Comparison of ENCODE assay signal across 20 cellular contexts in the genomic region with DNA sequence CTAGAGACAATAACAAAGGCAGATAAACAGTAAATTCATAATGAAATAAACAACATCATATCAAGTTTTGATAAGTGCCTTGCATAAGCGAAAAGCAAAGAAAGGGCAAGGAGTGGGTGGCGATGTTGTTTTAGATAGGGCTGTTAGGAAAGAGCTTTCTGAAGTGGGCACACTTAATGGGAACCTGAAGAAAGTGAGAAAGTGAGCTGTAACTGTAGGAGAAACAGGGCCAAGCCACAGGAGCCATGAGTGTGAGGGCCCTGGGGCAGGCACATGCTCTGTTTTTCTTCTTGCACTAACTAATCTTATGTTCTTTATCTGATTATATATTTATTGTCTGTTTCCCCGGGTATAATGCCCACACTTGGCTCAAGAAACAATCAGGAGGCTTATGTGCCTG.
DNase-seq lines count a peak whose midpoint lies in the region; ATAC-seq and TF ChIP-seq lines count a peak whose summit lies in the region.
"Had no signal": no experiment of that assay in that cellular context is flagged by ENCODE, and none has a peak within 500 bp of the region (broad histone marks: within the 10 kb centered on the region; RNA-seq: fewer than 3 reads in every experiment).

No MANE protein-coding gene starts in this region.

- no peaks in the 10 kb centered on the region for H3K36me3 ChIP-seq in thyroid gland
- H3K36me3 ChIP-seq: BLaER1 treated with 17β-estradiol and CSF1 and Interleukin-3, amounts not matched to agents 10 nM and 100 nM; HAP-1 had no signal

- peak overlapping the region in 1 of 3 donors; percentile 12 for H3K27ac ChIP-seq in thyroid gland
- H3K27ac ChIP-seq: BLaER1 treated with 17β-estradiol and CSF1 and Interleukin-3, amounts not matched to agents 10 nM and 100 nM; GM23248 had no signal

- H3K4me3 ChIP-seq in thyroid gland (replicated peaks in 1 of 3): no peak overlapping the region
- H3K4me3 ChIP-seq: BLaER1 treated with 17β-estradiol and CSF1 and Interleukin-3, amounts not matched to agents 10 nM and 100 nM; GM12878; GM23248; HAP-1 had no signal

- H3K4me1 ChIP-seq in thyroid gland: peaks cover 6 to 27% of the 10 kb centered on the region in 2 donors

- no peaks in the 10 kb centered on the region for H3K36me3 Mint-ChIP-seq in activated CD8-positive, alpha-beta T cell treated with anti-CD3 and anti-CD28 coated beads for 36 hours (ENCODE audit: low read depth)
- no peaks in the 10 kb centered on the region for H3K36me3 Mint-ChIP-seq in activated CD8-positive, alpha-beta T cell treated with anti-CD3 and anti-CD28 coated beads, Interleukin-2, amount 10 ng/mL, durations not matched to agents 7 days and 5 days (ENCODE audit: low read depth)
- peaks cover 2% of the 10 kb centered on the region for H3K36me3 Mint-ChIP-seq in activated naive CD8-positive, alpha-beta T cell treated with anti-CD3 and anti-CD28 coated beads, Interleukin-2, amount 50 U/mL, for 24 hours (ENCODE audit: low read depth)

- H3K4me1 Mint-ChIP-seq in activated CD8-positive, alpha-beta T cell treated with anti-CD3 and anti-CD28 coated beads for 36 hours (ENCODE audit: low read depth): peaks cover 25% of the 10 kb centered on the region
- peaks cover 26% of the 10 kb centered on the region for H3K4me1 Mint-ChIP-seq in activated CD8-positive, alpha-beta T cell treated with anti-CD3 and anti-CD28 coated beads, Interleukin-2, amount 10 ng/mL, durations not matched to agents 7 days and 5 days (ENCODE audit: low read depth)
- peaks cover 32% of the 10 kb centered on the region for H3K4me1 Mint-ChIP-seq in activated naive CD8-positive, alpha-beta T cell treated with anti-CD3 and anti-CD28 coated beads, Interleukin-2, amount 50 U/mL, for 24 hours

- no peak for TF ChIP-seq POLR2A in thyroid gland (IDR thresholded peaks at IDR 0.05)

- CTCF ChIA-PET in activated CD8-positive, alpha-beta T cell treated with anti-CD3 and anti-CD28 coated beads for 36 hours (lab: Charles Lee): interaction anchor here (1.3 to 2.0 kb wide), 2 partner anchors 11 to 143 kb away, joined by 3 to 5 read pairs; no protein-coding TSS in a partner anchor
- CTCF ChIA-PET in activated CD8-positive, alpha-beta T cell treated with anti-CD3 and anti-CD28 coated beads, Interleukin-2, amount 10 ng/mL, durations not matched to agents 7 days and 5 days (lab: Charles Lee): no interaction called here

- DNase-seq in activated CD8-positive, alpha-beta T cell treated with anti-CD3 and anti-CD28 coated beads for 36 hours: peak; percentile 20
- DNase-seq in activated CD8-positive, alpha-beta T cell treated with anti-CD3 and anti-CD28 coated beads, Interleukin-2, amount 10 ng/mL, durations not matched to agents 7 days and 5 days: no peak
- DNase-seq in NCI-H226 (peak; percentile 45), thyroid gland (peak; percentile 17 to 45), cortex of kidney (lab: John Stamatoyannopoulos, UW) (no peak), NCI-H1105 treated with DMSO at 0.1 percent for 48 hours (lab: John Stamatoyannopoulos, UW) (no peak)
- no peak for DNase-seq in activated naive CD8-positive, alpha-beta T cell treated with anti-CD3 and anti-CD28 coated beads, Interleukin-2, amount 50 U/mL, for 24 hours
- DNase-seq: CD8-positive, alpha-beta memory T cell; DMS53; EL; GM23248; Karpas-422; NCI-H1436; NCI-H1930; NCI-H526 treated with DMSO at 0.1 percent for 48 hours had no signal

- intact Hi-C loops in activated CD8-positive, alpha-beta T cell treated with anti-CD3 and anti-CD28 coated beads for 36 hours (cut with micrococcal nuclease): no loop called here
- intact Hi-C loops in thyroid gland (cut with DNase I): no loop called here

- H3K4me3 Mint-ChIP-seq in activated CD8-positive, alpha-beta T cell treated with anti-CD3 and anti-CD28 coated beads for 36 hours: no peak overlapping the region
- H3K4me3 Mint-ChIP-seq in activated CD8-positive, alpha-beta T cell treated with anti-CD3 and anti-CD28 coated beads, Interleukin-2, amount 10 ng/mL, durations not matched to agents 7 days and 5 days: no peak overlapping the region
- no peak overlapping the region for H3K4me3 Mint-ChIP-seq in activated naive CD8-positive, alpha-beta T cell treated with anti-CD3 and anti-CD28 coated beads, Interleukin-2, amount 50 U/mL, for 24 hours
- H3K4me3 Mint-ChIP-seq: IgD-negative memory B cell had no signal

- POLR2A ChIA-PET in activated CD8-positive, alpha-beta T cell treated with anti-CD3 and anti-CD28 coated beads for 36 hours (lab: Charles Lee): interaction anchor here (0.6 kb wide), 1 partner anchor 13 kb away, joined by 3 read pairs; no protein-coding TSS in a partner anchor
- POLR2A ChIA-PET in activated CD8-positive, alpha-beta T cell treated with anti-CD3 and anti-CD28 coated beads, Interleukin-2, amount 10 ng/mL, durations not matched to agents 7 days and 5 days (lab: Charles Lee): no interaction called here

- no peaks in the 10 kb centered on the region for H3K27me3 Mint-ChIP-seq in activated CD8-positive, alpha-beta T cell treated with anti-CD3 and anti-CD28 coated beads for 36 hours
- no peaks in the 10 kb centered on the region for H3K27me3 Mint-ChIP-seq in activated CD8-positive, alpha-beta T cell treated with anti-CD3 and anti-CD28 coated beads, Interleukin-2, amount 10 ng/mL, durations not matched to agents 7 days and 5 days (ENCODE audit: low read depth)
- no peaks in the 10 kb centered on the region for H3K27me3 Mint-ChIP-seq in activated naive CD8-positive, alpha-beta T cell treated with anti-CD3 and anti-CD28 coated beads, Interleukin-2, amount 50 U/mL, for 24 hours
- H3K27me3 Mint-ChIP-seq: CD8-positive, alpha-beta memory T cell had no signal

- no peaks in the 10 kb centered on the region for H3K27me3 ChIP-seq in thyroid gland
- H3K27me3 ChIP-seq: BLaER1 treated with 17β-estradiol and CSF1 and Interleukin-3, amounts not matched to agents 10 nM and 100 nM had no signal

- H3K9me3 ChIP-seq in thyroid gland: no peaks in the 10 kb centered on the region

- H3K9me3 Mint-ChIP-seq in activated CD8-positive, alpha-beta T cell treated with anti-CD3 and anti-CD28 coated beads for 36 hours: no peaks in the 10 kb centered on the region
- H3K9me3 Mint-ChIP-seq in activated CD8-positive, alpha-beta T cell treated with anti-CD3 and anti-CD28 coated beads, Interleukin-2, amount 10 ng/mL, durations not matched to agents 7 days and 5 days (ENCODE audit: insufficient read depth): no peaks in the 10 kb centered on the region
- no peaks in the 10 kb centered on the region for H3K9me3 Mint-ChIP-seq in activated naive CD8-positive, alpha-beta T cell treated with anti-CD3 and anti-CD28 coated beads, Interleukin-2, amount 50 U/mL, for 24 hours
- H3K9me3 Mint-ChIP-seq: CD8-positive, alpha-beta memory T cell; IgD-negative memory B cell had no signal

- 38 to 54% methylated on average over 3 of the region's 3 CpGs for WGBS in thyroid gland, 2 donors

- ATAC-seq in activated CD8-positive, alpha-beta T cell treated with anti-CD3 and anti-CD28 coated beads for 36 hours: no peak
- ATAC-seq in activated CD8-positive, alpha-beta T cell treated with anti-CD3 and anti-CD28 coated beads, Interleukin-2, amount 10 ng/mL, durations not matched to agents 7 days and 5 days: no peak
- peak; percentile 77 for ATAC-seq in activated naive CD8-positive, alpha-beta T cell treated with anti-CD3 and anti-CD28 coated beads, Interleukin-2, amount 50 U/mL, for 24 hours
- ATAC-seq: GM12878, Panc1 had no signal

- TF ChIP-seq CTCF in activated CD8-positive, alpha-beta T cell treated with anti-CD3 and anti-CD28 coated beads for 36 hours (IDR thresholded peaks at IDR 0.05): no peak
- TF ChIP-seq CTCF in thyroid gland (IDR thresholded peaks at IDR 0.05): no peak

- H3K27ac Mint-ChIP-seq in activated CD8-positive, alpha-beta T cell treated with anti-CD3 and anti-CD28 coated beads for 36 hours: no peak overlapping the region
- H3K27ac Mint-ChIP-seq in activated CD8-positive, alpha-beta T cell treated with anti-CD3 and anti-CD28 coated beads, Interleukin-2, amount 10 ng/mL, durations not matched to agents 7 days and 5 days: no peak overlapping the region
- H3K27ac Mint-ChIP-seq in activated naive CD8-positive, alpha-beta T cell treated with anti-CD3 and anti-CD28 coated beads, Interleukin-2, amount 50 U/mL, for 24 hours: peak overlapping the region; percentile 21
- H3K27ac Mint-ChIP-seq: IgD-negative memory B cell had no signal

Comparison
In these comparisons a context has a peak if more than half of its experiments do, and no peak if none do; other contexts are left out.
1. DNase-seq: peak in activated CD8-positive, alpha-beta T cell treated with anti-CD3 and anti-CD28 coated beads for 36 hours (single experiment), NCI-H226 (single experiment) and thyroid gland (2 of 2); none in activated CD8-positive, alpha-beta T cell treated with anti-CD3 and anti-CD28 coated beads, Interleukin-2, amount 10 ng/mL, durations not matched to agents 7 days and 5 days (single experiment), activated naive CD8-positive, alpha-beta T cell treated with anti-CD3 and anti-CD28 coated beads, Interleukin-2, amount 50 U/mL, for 24 hours (single experiment), cortex of kidney (single experiment) and NCI-H1105 treated with DMSO at 0.1 percent for 48 hours (single experiment).